In genomic region chr17:21214015-21214776, GRCh38 we compare ENCODE assay signal across 8 cellular contexts. TPM values are rescaled to one million over a fixed set of nuclear protein-coding genes. Genes with fewer than 3 reads are reported as not detected.
DNase-seq lines count a peak whose midpoint lies in the region; ATAC-seq, FAIRE-seq and TF ChIP-seq lines count a peak whose summit lies in the region.

Gene TMEM11 (minus strand): TSS chr17:21214161. CDS start chr17:21214152, 9 bp downstream.

- FAIRE-seq in RCC 7860 (lab: Jason Lieb, UNC) = no peak

- no peaks in the 10 kb centered on the region; the same call in 1 of the 2 replicates for H3F3A ChIP-seq in DOHH2 (ENCODE audit: control insufficient read depth, insufficient read depth)

- H3K36me3 ChIP-seq in DOHH2 (ENCODE audit: control insufficient read depth, low read length) (peaks cover 58% of the 10 kb centered on the region), KOPT-K1 (ENCODE audit: insufficient read depth, low read length) (peaks cover 54% of the 10 kb centered on the region), esophagus muscularis mucosa (peaks cover 0 to 21% (median 16%) of the 10 kb centered on the region in 4 donors)

- H3K27ac ChIP-seq in DOHH2 (ENCODE audit: low read depth, low read length) (peak within 1 kb of the TSS; percentile 71), KOPT-K1 (ENCODE audit: low read depth, low read length, poor library complexity, severe bottlenecking) (peak within 1 kb of the TSS; percentile 93), esophagus muscularis mucosa (replicated peaks in 1 of 4) (peak within 1 kb of the TSS; percentile 89 to 96 (median 92))

- H3K4me3 ChIP-seq in DOHH2 (ENCODE audit: low read length) (peak within 1 kb of the TSS; percentile 94), esophagus muscularis mucosa (peak within 1 kb of the TSS; percentile 90 to 97 (median 95))

- H3K36me3 Mint-ChIP-seq in activated T-cell treated with anti-CD3 and anti-CD28 coated beads, Interleukin-2, amount 50 U/mL, for 72 hours (ENCODE audit: insufficient read depth in 2 of 2) = peaks cover 2 to 3% of the 10 kb centered on the region in 2 donors

- no peak for TF ChIP-seq EP300 in esophagus muscularis mucosa (IDR thresholded peaks at IDR 0.05)

- ATAC-seq in GM21825 (IDR thresholded peaks at IDR 0.05; ENCODE audit: unreplicated experiment) = peak; percentile 89
- peak; percentile 92 to 94 for ATAC-seq in activated T-cell treated with anti-CD3 and anti-CD28 coated beads, Interleukin-2, amount 50 U/mL, for 72 hours (replicated peaks in 1 of 2)

- no peaks in the 10 kb centered on the region for H3K9me3 Mint-ChIP-seq in activated T-cell treated with anti-CD3 and anti-CD28 coated beads, Interleukin-2, amount 50 U/mL, for 72 hours

- H3K4me1 ChIP-seq in DOHH2 (ENCODE audit: control insufficient read depth, low read length) = peaks cover 28% of the 10 kb centered on the region
- H3K4me1 ChIP-seq in esophagus muscularis mucosa = peaks cover 51 to 71% (median 56%) of the 10 kb centered on the region in 4 donors

- 0% methylated on average over 12 of the region's 76 CpGs for WGBS in esophagus muscularis mucosa

- H3K27me3 Mint-ChIP-seq in activated T-cell treated with anti-CD3 and anti-CD28 coated beads, Interleukin-2, amount 50 U/mL, for 72 hours (ENCODE audit: low read depth) = no peaks in the 10 kb centered on the region

- TF ChIP-seq POLR2A in esophagus muscularis mucosa (IDR thresholded peaks at IDR 0.05; ENCODE audit: low read depth) = peak; percentile 81

- H3K27me3 ChIP-seq in DOHH2 (ENCODE audit: control insufficient read depth, low read length) (no peaks in the 10 kb centered on the region), esophagus muscularis mucosa (peaks cover 0 to 7% (median 0%) of the 10 kb centered on the region in 4 donors)

- H3K9me3 ChIP-seq in DOHH2 (ENCODE audit: control insufficient read depth, insufficient read depth, low read length) (no peaks in the 10 kb centered on the region), KOPT-K1 (ENCODE audit: insufficient read depth, low read length, poor library complexity, severe bottlenecking) (no peaks in the 10 kb centered on the region), esophagus muscularis mucosa (no peaks in the 10 kb centered on the region)

- peak within 1 kb of the TSS; percentile 99 for H3K4me2 ChIP-seq in DOHH2 (ENCODE audit: low read length)

- peak; percentile 81 for DNase-seq in RCC 7860 (ENCODE audit: low spot score)
- DNase-seq in activated T-cell treated with anti-CD3 and anti-CD28 coated beads, Interleukin-2, amount 50 U/mL, for 72 hours = peak; percentile 97
- peak; percentile 98 for DNase-seq in esophagus muscularis mucosa (ENCODE audit: extremely low spot score)
- peak; percentile 96 for DNase-seq in myocyte (ENCODE audit: low read depth)
- DNase-seq in stimulated activated CD8-positive, alpha-beta memory T cell treated with anti-CD3 and anti-CD28 coated beads, Interleukin-7, amount 100 ng/mL, for 4 hours (ENCODE audit: low read depth in 2 of 2) = peak; percentile 84 to 96

- peaks cover 28% of the 10 kb centered on the region for H4K20me1 ChIP-seq in DOHH2 (ENCODE audit: control insufficient read depth, insufficient read depth, low read depth, low read length)

- intact Hi-C loops in esophagus muscularis mucosa (cut with DNase I) = loop anchor here (2.0 to 5.0 kb wide), 2 partner anchors 52 to 87 kb away; partner anchors contain the start of gene DHRS7B

- no peaks in the 10 kb centered on the region for H3K9me2 ChIP-seq in DOHH2 (replicated peaks; ENCODE audit: control insufficient read depth, low read length)

- peaks cover 96% of the 10 kb centered on the region for H3K79me2 ChIP-seq in DOHH2 (ENCODE audit: control insufficient read depth, low read length)

- H3K4me3 Mint-ChIP-seq in activated T-cell treated with anti-CD3 and anti-CD28 coated beads, Interleukin-2, amount 50 U/mL, for 72 hours = peak within 1 kb of the TSS; percentile 90 to 92

- peaks cover 75% of the 10 kb centered on the region for H3K4me1 Mint-ChIP-seq in activated T-cell treated with anti-CD3 and anti-CD28 coated beads, Interleukin-2, amount 50 U/mL, for 72 hours (ENCODE audit: low read depth)

- H3K27ac Mint-ChIP-seq in activated T-cell treated with anti-CD3 and anti-CD28 coated beads, Interleukin-2, amount 50 U/mL, for 72 hours = peak within 1 kb of the TSS; percentile 83

- TF ChIP-seq CTCF in DOHH2 (IDR thresholded peaks at IDR 0.05; ENCODE audit: low read depth, low read length, poor library complexity, severe bottlenecking) = no peak
- no peak for TF ChIP-seq CTCF in esophagus muscularis mucosa (IDR thresholded peaks at IDR 0.05)

RNA-seq across cellular contexts. Expression of gene TMEM11, which starts in this region (rescaled TPM):
- total RNA-seq in activated T-cell treated with anti-CD3 and anti-CD28 coated beads, Interleukin-2, amount 50 U/mL, for 72 hours = 10 to 100 TPM; 21.4 to 25.9 TPM
- total RNA-seq in esophagus muscularis mucosa (10 to 100 TPM; 24.1 to 31.0 (median 26.0) TPM), myocyte (26.3 and 44.3 TPM in 2 replicates)
- polyA plus RNA-seq in myocyte (2012) = 38.5 TPM

Comparison
In these comparisons a context has a peak if more than half of its experiments do, and no peak if none do; other contexts are left out.
1. Peak in every context shown above with its lines: DNase-seq, ATAC-seq, H3K4me3 ChIP-seq and H3K27ac ChIP-seq.